9 cellular contexts compared by ENCODE assay signal in the genomic region with DNA sequence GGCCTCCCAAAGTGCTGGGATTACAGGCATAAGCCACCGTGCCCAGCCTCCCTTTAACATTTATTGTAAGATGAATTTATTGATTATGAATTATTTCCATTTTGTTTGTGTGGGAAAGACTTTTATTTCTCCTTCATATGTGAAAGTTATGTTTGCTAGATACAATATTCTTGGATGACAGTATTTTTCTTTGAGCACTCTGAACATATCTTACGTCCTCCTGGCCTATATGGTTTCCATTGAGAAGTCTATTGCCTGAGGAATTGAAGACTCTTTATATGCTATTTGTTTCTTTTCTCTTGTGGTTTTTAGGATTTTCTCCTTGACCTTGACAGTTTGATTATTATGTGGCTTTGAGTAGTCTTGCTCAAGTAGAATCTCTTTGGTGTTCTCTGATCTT. TPM values are rescaled to one million over a fixed set of nuclear protein-coding genes. Genes with fewer than 3 reads are reported as not detected.
"Had no signal": no experiment of that assay in that cellular context is flagged by ENCODE, and none has a peak within 500 bp of the region (broad histone marks: within the 10 kb centered on the region; RNA-seq: fewer than 3 reads in every experiment).

No MANE protein-coding gene starts in this region.

- H3K4me3 ChIP-seq: GM12878 had no signal

- FAIRE-seq: G401.6, GM12878, GM12891, GM12892, GM18507, GM19239 had no signal

- DNase-seq: GDM1, GF-D8 had no signal

RNA-seq across cellular contexts. Expression of a gene that starts 26.8 kb away (rescaled TPM):
- total RNA-seq: G401 had no signal
